ENCODE assay signal across 26 cellular contexts in genomic region chr10:131578472-131578970, GRCh38.
"Had no signal": no experiment of that assay in that cellular context is flagged by ENCODE, and none has a peak within 500 bp of the region (broad histone marks: within the 10 kb centered on the region; RNA-seq: fewer than 3 reads in every experiment).

No MANE protein-coding gene starts in this region.

- H3K27me3 Mint-ChIP-seq: activated B cell treated with CpG ODN at 0.5 μM for 24 hours; activated T-helper 17 cell treated with anti-CD3 and anti-CD28 coated beads, Interleukin-2, amount 50 U/mL, for 72 hours had no signal

- H3K9me3 Mint-ChIP-seq: activated B cell treated with CpG ODN at 0.5 μM for 24 hours; activated T-cell treated with anti-CD3 and anti-CD28 coated beads, Interleukin-2, amount 50 U/mL, for 4 hours; activated T-helper 17 cell treated with anti-CD3 and anti-CD28 coated beads, Interleukin-2, amount 50 U/mL, for 72 hours; nephron; T-cell had no signal

- H3K9me3 ChIP-seq: esophagus squamous epithelium, left lung, neutrophil, pancreas, prostate gland, sigmoid colon had no signal

- DNase-seq: activated B cell treated with CpG ODN at 0.5 μM for 24 hours; activated CD8-positive, alpha-beta T cell treated with anti-CD3 and anti-CD28 coated beads, Interleukin-2, amount 10 ng/mL, durations not matched to agents 7 days and 5 days; activated gamma-delta T cell treated with Interleukin-2 at 50 U/mL for 16 hours; activated naive CD4-positive, alpha-beta T cell treated with anti-CD3 and anti-CD28 coated beads, Interleukin-2, amount 50 U/mL, for 16 hours; activated T-cell treated with anti-CD3 and anti-CD28 coated beads, Interleukin-2, amount 50 U/mL, for 4 hours; amniotic stem cell; brain microvascular endothelial cell; cortex of kidney; esophagus squamous epithelium; foreskin melanocyte; pancreas; retina; sigmoid colon; stimulated activated CD4-positive, alpha-beta T cell treated with anti-CD3 and anti-CD28 coated beads, Interleukin-1b, Interleukin-23, amount 100 ng/mL, for 48 hours; stimulated activated CD4-positive, alpha-beta T cell treated with anti-CD3 and anti-CD28 coated beads, Interleukin-4, amount 100 ng/mL, for 4 hours; stimulated activated CD8-positive, alpha-beta memory T cell treated with anti-CD3 and anti-CD28 coated beads, Interleukin-4, amount 100 ng/mL, for 48 hours; stimulated activated naive CD4-positive, alpha-beta T cell; T-cell had no signal

- ATAC-seq: activated CD8-positive, alpha-beta T cell treated with anti-CD3 and anti-CD28 coated beads, Interleukin-2, amount 10 ng/mL, durations not matched to agents 7 days and 5 days; activated T-cell treated with anti-CD3 and anti-CD28 coated beads, Interleukin-2, amount 50 U/mL, for 4 hours; activated T-helper 17 cell treated with anti-CD3 and anti-CD28 coated beads, Interleukin-2, amount 50 U/mL, for 72 hours; left lung; mucosa of descending colon; pancreas; T-cell had no signal

- H3K36me3 Mint-ChIP-seq: T-cell had no signal

- H3K4me1 Mint-ChIP-seq: activated B cell treated with CpG ODN at 0.5 μM for 24 hours; activated T-helper 17 cell treated with anti-CD3 and anti-CD28 coated beads, Interleukin-2, amount 50 U/mL, for 72 hours; nephron; T-cell had no signal

- H3K4me1 ChIP-seq: esophagus squamous epithelium, left lung, pancreas, prostate gland, sigmoid colon, tibial nerve had no signal

- H3K27ac ChIP-seq: brain microvascular endothelial cell, esophagus squamous epithelium, left lung, neutrophil, pancreas, prostate gland, sigmoid colon, tibial nerve had no signal

- H3K27ac Mint-ChIP-seq: activated B cell treated with CpG ODN at 0.5 μM for 24 hours; activated CD8-positive, alpha-beta T cell treated with anti-CD3 and anti-CD28 coated beads, Interleukin-2, amount 10 ng/mL, durations not matched to agents 7 days and 5 days; activated T-helper 17 cell treated with anti-CD3 and anti-CD28 coated beads, Interleukin-2, amount 50 U/mL, for 72 hours; nephron; T-cell had no signal

- H3K27me3 ChIP-seq: brain microvascular endothelial cell, neutrophil, pancreas, sigmoid colon, tibial nerve had no signal

- H3K4me3 ChIP-seq: esophagus squamous epithelium, left lung, mucosa of descending colon, pancreas, prostate gland, sigmoid colon, smooth muscle cell, tibial nerve had no signal

- H3K4me3 Mint-ChIP-seq: activated B cell treated with CpG ODN at 0.5 μM for 24 hours; activated CD8-positive, alpha-beta T cell treated with anti-CD3 and anti-CD28 coated beads, Interleukin-2, amount 10 ng/mL, durations not matched to agents 7 days and 5 days; activated T-cell treated with anti-CD3 and anti-CD28 coated beads, Interleukin-2, amount 50 U/mL, for 4 hours; activated T-helper 17 cell treated with anti-CD3 and anti-CD28 coated beads, Interleukin-2, amount 50 U/mL, for 72 hours; nephron; T-cell had no signal

- H3K36me3 ChIP-seq: brain microvascular endothelial cell, esophagus squamous epithelium, left lung, neutrophil, pancreas, prostate gland, sigmoid colon, tibial nerve had no signal
